ENCODE assay signal across 8 cellular contexts in the genomic region with DNA sequence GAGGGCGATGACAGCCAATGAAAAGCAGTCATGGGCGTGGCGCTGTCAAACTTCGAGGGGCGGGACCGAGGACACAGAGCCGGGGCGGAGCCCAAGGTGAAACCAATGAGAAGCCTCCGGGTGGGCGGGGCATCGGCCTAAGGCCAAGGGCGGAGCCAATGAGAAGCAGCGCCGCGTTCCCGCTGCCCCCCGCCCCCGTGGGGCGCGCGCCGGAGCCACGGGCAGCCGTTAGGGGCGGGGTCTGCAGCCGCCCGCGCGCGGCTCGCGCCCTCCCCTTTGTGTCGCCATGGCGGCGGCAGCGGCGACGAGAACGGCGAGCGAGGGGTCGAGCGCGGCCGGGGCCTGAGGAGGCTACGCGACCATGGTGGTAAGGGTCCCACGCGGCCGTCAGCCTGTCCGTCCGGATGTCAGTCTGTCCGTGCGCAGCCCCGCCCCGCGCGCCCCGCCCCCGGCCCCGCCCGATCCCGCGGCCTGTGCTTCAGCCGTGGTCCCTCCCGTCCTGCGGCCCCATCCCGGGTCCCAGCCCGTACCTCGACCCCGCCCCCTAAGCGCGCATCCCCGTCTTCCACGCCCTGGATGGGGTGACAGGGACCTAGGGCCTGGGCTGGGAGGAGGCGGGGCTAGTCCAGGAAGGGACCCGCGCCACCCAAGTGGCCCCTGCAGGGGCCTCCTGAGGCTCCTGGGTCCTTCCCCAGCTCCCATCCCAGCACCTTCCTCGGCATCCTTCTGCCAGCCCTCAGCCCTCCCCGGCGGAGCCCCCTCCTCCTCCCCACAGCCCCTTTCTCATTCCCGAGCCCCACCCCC. TPM values are rescaled to one million over a fixed set of nuclear protein-coding genes. Genes with fewer than 3 reads are reported as not detected.
DNase-seq lines count a peak whose midpoint lies in the region; ATAC-seq and TF ChIP-seq lines count a peak whose summit lies in the region.

A gene with protein sequence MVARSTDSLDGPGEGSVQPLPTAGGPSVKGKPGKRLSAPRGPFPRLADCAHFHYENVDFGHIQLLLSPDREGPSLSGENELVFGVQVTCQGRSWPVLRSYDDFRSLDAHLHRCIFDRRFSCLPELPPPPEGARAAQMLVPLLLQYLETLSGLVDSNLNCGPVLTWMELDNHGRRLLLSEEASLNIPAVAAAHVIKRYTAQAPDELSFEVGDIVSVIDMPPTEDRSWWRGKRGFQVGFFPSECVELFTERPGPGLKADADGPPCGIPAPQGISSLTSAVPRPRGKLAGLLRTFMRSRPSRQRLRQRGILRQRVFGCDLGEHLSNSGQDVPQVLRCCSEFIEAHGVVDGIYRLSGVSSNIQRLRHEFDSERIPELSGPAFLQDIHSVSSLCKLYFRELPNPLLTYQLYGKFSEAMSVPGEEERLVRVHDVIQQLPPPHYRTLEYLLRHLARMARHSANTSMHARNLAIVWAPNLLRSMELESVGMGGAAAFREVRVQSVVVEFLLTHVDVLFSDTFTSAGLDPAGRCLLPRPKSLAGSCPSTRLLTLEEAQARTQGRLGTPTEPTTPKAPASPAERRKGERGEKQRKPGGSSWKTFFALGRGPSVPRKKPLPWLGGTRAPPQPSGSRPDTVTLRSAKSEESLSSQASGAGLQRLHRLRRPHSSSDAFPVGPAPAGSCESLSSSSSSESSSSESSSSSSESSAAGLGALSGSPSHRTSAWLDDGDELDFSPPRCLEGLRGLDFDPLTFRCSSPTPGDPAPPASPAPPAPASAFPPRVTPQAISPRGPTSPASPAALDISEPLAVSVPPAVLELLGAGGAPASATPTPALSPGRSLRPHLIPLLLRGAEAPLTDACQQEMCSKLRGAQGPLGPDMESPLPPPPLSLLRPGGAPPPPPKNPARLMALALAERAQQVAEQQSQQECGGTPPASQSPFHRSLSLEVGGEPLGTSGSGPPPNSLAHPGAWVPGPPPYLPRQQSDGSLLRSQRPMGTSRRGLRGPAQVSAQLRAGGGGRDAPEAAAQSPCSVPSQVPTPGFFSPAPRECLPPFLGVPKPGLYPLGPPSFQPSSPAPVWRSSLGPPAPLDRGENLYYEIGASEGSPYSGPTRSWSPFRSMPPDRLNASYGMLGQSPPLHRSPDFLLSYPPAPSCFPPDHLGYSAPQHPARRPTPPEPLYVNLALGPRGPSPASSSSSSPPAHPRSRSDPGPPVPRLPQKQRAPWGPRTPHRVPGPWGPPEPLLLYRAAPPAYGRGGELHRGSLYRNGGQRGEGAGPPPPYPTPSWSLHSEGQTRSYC (plus strand): TSS at position 267 of the 804 bp plus-strand sequence. CDS start 95 bp downstream, at position 362.

- no peak for TF ChIP-seq POLR2A in ovary (IDR thresholded peaks at IDR 0.05)
- TF ChIP-seq POLR2A in thyroid gland (IDR thresholded peaks at IDR 0.05), result no peak

- H3K4me3 ChIP-seq in GM12875 (ENCODE audit: low read depth, low read length), result peak within 1 kb of the TSS; percentile 59
- peak within 1 kb of the TSS; percentile 69 for H3K4me3 ChIP-seq in SU-DHL-6 (ENCODE audit: insufficient read depth, low read length, poor library complexity, severe bottlenecking)
- H3K4me3 ChIP-seq in ovary, result peak within 1 kb of the TSS; percentile 85
- H3K4me3 ChIP-seq in thyroid gland (replicated peaks in 1 of 3), result peak within 1 kb of the TSS in 2 of 3 donors; percentile 35 to 83

- H3K9me3 ChIP-seq in SU-DHL-6 (ENCODE audit: insufficient read depth, low read length) (no peaks in the 10 kb centered on the region), ovary (no peaks in the 10 kb centered on the region), thyroid gland (no peaks in the 10 kb centered on the region)

- intact Hi-C loops in Right ventricle myocardium inferior (cut with DNase I), result no loop called here
- intact Hi-C loops in ovary (cut with DNase I), result loop anchor here in 1 of 4 donors (5.0 kb wide), 1 partner anchor 157 kb away; no protein-coding TSS in a partner anchor
- intact Hi-C loops in thyroid gland (cut with DNase I), result no loop called here

- no peak within 1 kb of the TSS for H3K27ac Mint-ChIP-seq in activated naive CD8-positive, alpha-beta T cell treated with anti-CD3 and anti-CD28 coated beads for 36 hours

- peak; percentile 95 for ATAC-seq in HG02763 (IDR thresholded peaks at IDR 0.05; ENCODE audit: unreplicated experiment)
- peak; percentile 99 for ATAC-seq in Right ventricle myocardium inferior

- H3K4me3 Mint-ChIP-seq in activated naive CD8-positive, alpha-beta T cell treated with anti-CD3 and anti-CD28 coated beads for 36 hours, result peak within 1 kb of the TSS; percentile 82

- no peaks in the 10 kb centered on the region for H3K27me3 ChIP-seq in SU-DHL-6 (ENCODE audit: low read length)
- H3K27me3 ChIP-seq in ovary, result no peaks in the 10 kb centered on the region
- H3K27me3 ChIP-seq in thyroid gland, result no peaks in the 10 kb centered on the region

- 1% methylated on average over 46 to 82 of the region's 82 CpGs for WGBS in ovary, 3 donors
- WGBS in thyroid gland, 2 donors, result 0 to 2% methylated on average over 18 of the region's 82 CpGs

- peak within 1 kb of the TSS; percentile 74 for H3K9ac ChIP-seq in SU-DHL-6 (ENCODE audit: low read length)

- H3K9me3 Mint-ChIP-seq in activated naive CD8-positive, alpha-beta T cell treated with anti-CD3 and anti-CD28 coated beads for 36 hours, result no peaks in the 10 kb centered on the region

- peak within 1 kb of the TSS; percentile 60 for H2AFZ ChIP-seq in SU-DHL-6 (ENCODE audit: low read depth, low read length, severe bottlenecking)

- DNase-seq in NCI-H1417 (lab: John Stamatoyannopoulos, UW), result peak; percentile 96 to 100 (median 99)
- peak; percentile 99 for DNase-seq in activated naive CD8-positive, alpha-beta T cell treated with anti-CD3 and anti-CD28 coated beads for 36 hours
- peak; percentile 100 for DNase-seq in Right ventricle myocardium inferior (ENCODE audit: missing footprints)
- peak; percentile 99 to 100 (median 100) for DNase-seq in ovary
- DNase-seq in thyroid gland, result peak; percentile 99 to 100

- peak within 1 kb of the TSS; percentile 40 for H3K27ac ChIP-seq in SU-DHL-6 (ENCODE audit: low read depth, low read length)
- no peak within 1 kb of the TSS for H3K27ac ChIP-seq in ovary
- H3K27ac ChIP-seq in thyroid gland, result no peak within 1 kb of the TSS

- no peak for TF ChIP-seq CTCF in GM12875 (IDR thresholded peaks at IDR 0.05; ENCODE audit: borderline replicate concordance, insufficient read depth, low read depth, low read length)
- TF ChIP-seq CTCF in SU-DHL-6 (IDR thresholded peaks at IDR 0.05; ENCODE audit: insufficient read depth, low read length, poor library complexity, severe bottlenecking), result no peak
- no peak for TF ChIP-seq CTCF in ovary (IDR thresholded peaks at IDR 0.05)
- TF ChIP-seq CTCF in thyroid gland (IDR thresholded peaks at IDR 0.05), result no peak

- no peaks in the 10 kb centered on the region for H4K20me1 ChIP-seq in SU-DHL-6 (ENCODE audit: low read depth, low read length)

- H3K36me3 Mint-ChIP-seq in activated naive CD8-positive, alpha-beta T cell treated with anti-CD3 and anti-CD28 coated beads for 36 hours, result no peaks in the 10 kb centered on the region

- H3K4me2 ChIP-seq in SU-DHL-6 (ENCODE audit: low read depth, low read length, poor library complexity, severe bottlenecking), result peak within 1 kb of the TSS; percentile 64

- H3K4me1 Mint-ChIP-seq in activated naive CD8-positive, alpha-beta T cell treated with anti-CD3 and anti-CD28 coated beads for 36 hours, result peaks cover 11% of the 10 kb centered on the region

- H3K36me3 ChIP-seq in SU-DHL-6 (ENCODE audit: low read length) (no peaks in the 10 kb centered on the region), ovary (no peaks in the 10 kb centered on the region), thyroid gland (no peaks in the 10 kb centered on the region)

- H3K27me3 Mint-ChIP-seq in activated naive CD8-positive, alpha-beta T cell treated with anti-CD3 and anti-CD28 coated beads for 36 hours, result no peaks in the 10 kb centered on the region

- H3F3A ChIP-seq in SU-DHL-6 (ENCODE audit: insufficient read depth), result peaks cover 3% of the 10 kb centered on the region; the same call in 1 of the 2 replicates

- H3K9me2 ChIP-seq in SU-DHL-6 (replicated peaks; ENCODE audit: insufficient read depth, low read length), result no peaks in the 10 kb centered on the region

- H3K79me2 ChIP-seq in SU-DHL-6 (ENCODE audit: insufficient read depth, low read length), result no peaks in the 10 kb centered on the region; the same call in 1 of the 2 replicates

- TF ChIP-seq EP300 in ovary (IDR thresholded peaks at IDR 0.05), result no peak

- H3K4me1 ChIP-seq in ovary (ENCODE audit: insufficient read depth) (peaks cover 7% of the 10 kb centered on the region), thyroid gland (peaks cover 6 to 8% of the 10 kb centered on the region in 2 donors)

RNA-seq across cellular contexts. Expression of the gene that starts here (rescaled TPM):
- total RNA-seq in activated naive CD8-positive, alpha-beta T cell treated with anti-CD3 and anti-CD28 coated beads for 36 hours, result 10 to 100 TPM; 15.0 to 16.3 TPM
- total RNA-seq in Right ventricle myocardium inferior, result 4.2 TPM
- 10 to 100 TPM; 14.7 to 52.7 (median 46.1) TPM for total RNA-seq in ovary
- polyA plus RNA-seq in ovary, result 10 to 100 TPM in 1 of 2 donors, under 1 TPM in 1; 0.95 to 18.5 TPM
- 10 to 100 TPM in 3 of 4 donors, 1 to 10 TPM in 1; 4.2 to 16.0 (median 13.0) TPM for total RNA-seq in thyroid gland
